ENCODE assay signal across 29 cellular contexts in genomic region chr2:68046224-68046623, GRCh38.
"Had no signal": no experiment of that assay in that cellular context is flagged by ENCODE, and none has a peak within 500 bp of the region (broad histone marks: within the 10 kb centered on the region; RNA-seq: fewer than 3 reads in every experiment).

No MANE protein-coding gene starts in this region.

- H3K4me3 Mint-ChIP-seq: activated CD4-positive, alpha-beta memory T cell treated with anti-CD3 and anti-CD28 coated beads, Interleukin-2, amount 10 ng/mL, durations not matched to agents 7 days and 5 days; activated CD4-positive, alpha-beta T cell treated with anti-CD3 and anti-CD28 coated beads, Interleukin-2, amount 10 ng/mL, durations not matched to agents 24 days and 14 days; activated T-cell treated with anti-CD3 and anti-CD28 coated beads, Interleukin-2, amount 50 U/mL, for 4 hours; dendritic cell treated with granulocyte-macrophage colony-stimulating factor and Interleukin-4, amounts not matched to agents 40 ng/mL and 50 ng/mL, for 4 days; immature natural killer cell; naive thymus-derived CD4-positive, alpha-beta T cell; neural crest cell; stimulated activated naive B cell treated with anti-CD40 and anti-IgM and Interleukin-4, amounts not matched to agents 10 μg/mL and 1 μg/mL and 100 μg/mL, for 72 hours had no signal

- H3K27me3 Mint-ChIP-seq: activated CD4-positive, alpha-beta memory T cell treated with anti-CD3 and anti-CD28 coated beads, Interleukin-2, amount 10 ng/mL, durations not matched to agents 7 days and 5 days; activated CD4-positive, alpha-beta T cell treated with anti-CD3 and anti-CD28 coated beads, Interleukin-2, amount 10 ng/mL, durations not matched to agents 24 days and 14 days; dendritic cell treated with granulocyte-macrophage colony-stimulating factor and Interleukin-4, amounts not matched to agents 40 ng/mL and 50 ng/mL, for 4 days; naive thymus-derived CD4-positive, alpha-beta T cell; stimulated activated naive B cell treated with anti-CD40 and anti-IgM and Interleukin-4, amounts not matched to agents 10 μg/mL and 1 μg/mL and 100 μg/mL, for 72 hours had no signal

- H3K27me3 ChIP-seq: breast epithelium, esophagus squamous epithelium, gastrocnemius medialis, pancreas, stomach, thyroid gland, upper lobe of left lung had no signal

- ATAC-seq: activated naive CD4-positive, alpha-beta T cell treated with anti-CD3 and anti-CD28 coated beads, Interleukin-2, amount 50 U/mL, for 72 hours; activated T-cell treated with anti-CD3 and anti-CD28 coated beads, Interleukin-2, amount 50 U/mL, for 4 hours; gastrocnemius medialis; naive thymus-derived CD4-positive, alpha-beta T cell; pancreas; stimulated activated naive B cell treated with anti-CD40 and anti-IgM and Interleukin-4, amounts not matched to agents 10 μg/mL and 1 μg/mL and 100 μg/mL, for 72 hours had no signal

- H3K27ac Mint-ChIP-seq: activated CD4-positive, alpha-beta memory T cell treated with anti-CD3 and anti-CD28 coated beads, Interleukin-2, amount 10 ng/mL, durations not matched to agents 7 days and 5 days; activated CD4-positive, alpha-beta T cell treated with anti-CD3 and anti-CD28 coated beads, Interleukin-2, amount 10 ng/mL, durations not matched to agents 24 days and 14 days; activated naive CD4-positive, alpha-beta T cell treated with anti-CD3 and anti-CD28 coated beads, Interleukin-2, amount 50 U/mL, for 72 hours; activated T-helper 2 cell treated with anti-CD3 and anti-CD28 coated beads, Interferon-gamma antibody, Interleukin-2, Interleukin-4, amounts not matched to agents 10 μg/mL and 5 μg/mL and 100 μg/mL, durations not matched to agents 14 hours and 24 hours and 36 hours; dendritic cell treated with granulocyte-macrophage colony-stimulating factor and Interleukin-4, amounts not matched to agents 40 ng/mL and 50 ng/mL, for 4 days; naive thymus-derived CD4-positive, alpha-beta T cell; stimulated activated naive B cell treated with anti-CD40 and anti-IgM and Interleukin-4, amounts not matched to agents 10 μg/mL and 1 μg/mL and 100 μg/mL, for 72 hours had no signal

- H3K9me3 ChIP-seq: breast epithelium, esophagus squamous epithelium, gastrocnemius medialis, left ventricle myocardium inferior, pancreas, prostate gland, stomach, thyroid gland, upper lobe of left lung had no signal

- H3K4me1 Mint-ChIP-seq: activated CD4-positive, alpha-beta memory T cell treated with anti-CD3 and anti-CD28 coated beads, Interleukin-2, amount 10 ng/mL, durations not matched to agents 7 days and 5 days; neural crest cell had no signal

- H3K36me3 ChIP-seq: breast epithelium, pancreas, prostate gland, thyroid gland had no signal

- H3K4me1 ChIP-seq: breast epithelium, esophagus squamous epithelium, thyroid gland, upper lobe of left lung had no signal

- DNase-seq: activated CD4-positive, alpha-beta memory T cell treated with anti-CD3 and anti-CD28 coated beads, Interleukin-2, amount 10 ng/mL, durations not matched to agents 7 days and 5 days; activated CD4-positive, alpha-beta T cell treated with anti-CD3 and anti-CD28 coated beads, Interleukin-2, amount 10 ng/mL, durations not matched to agents 24 days and 14 days; activated CD4-positive, CD25-positive, alpha-beta regulatory T cell treated with anti-CD3 and anti-CD28 coated beads, Interleukin-2, amount 50 U/mL, for 72 hours; activated CD8-positive, alpha-beta memory T cell treated with anti-CD3 and anti-CD28 coated beads, Interleukin-2, amount 50 U/mL, for 48 hours; activated T-cell treated with anti-CD3 and anti-CD28 coated beads, Interleukin-2, amount 50 U/mL, for 4 hours; central memory CD4-positive, alpha-beta T cell; effector CD4-positive, alpha-beta T cell; esophagus squamous epithelium; gastrocnemius medialis; hypothalamus; immature natural killer cell; left ventricle myocardium inferior; mammary epithelial cell; midbrain; naive thymus-derived CD4-positive, alpha-beta T cell; nucleus accumbens; pancreas; stimulated activated CD4-positive, alpha-beta T cell treated with anti-CD3 and anti-CD28 coated beads, Interleukin-15, amount 100 ng/mL, for 24 hours; stimulated activated CD4-positive, alpha-beta T cell treated with anti-CD3 and anti-CD28 coated beads, Interleukin-2, amount 100 ng/mL, for 24 hours; stimulated activated naive B cell treated with anti-CD40 and anti-IgM and Interleukin-4, amounts not matched to agents 10 μg/mL and 1 μg/mL and 100 μg/mL, for 72 hours; stomach; thyroid gland; upper lobe of left lung had no signal

- H3K9me3 Mint-ChIP-seq: activated CD4-positive, alpha-beta memory T cell treated with anti-CD3 and anti-CD28 coated beads, Interleukin-2, amount 10 ng/mL, durations not matched to agents 7 days and 5 days; activated CD4-positive, alpha-beta T cell treated with anti-CD3 and anti-CD28 coated beads, Interleukin-2, amount 10 ng/mL, durations not matched to agents 24 days and 14 days; activated naive CD4-positive, alpha-beta T cell treated with anti-CD3 and anti-CD28 coated beads, Interleukin-2, amount 50 U/mL, for 72 hours; activated T-cell treated with anti-CD3 and anti-CD28 coated beads, Interleukin-2, amount 50 U/mL, for 4 hours; activated T-helper 2 cell treated with anti-CD3 and anti-CD28 coated beads, Interferon-gamma antibody, Interleukin-2, Interleukin-4, amounts not matched to agents 10 μg/mL and 5 μg/mL and 100 μg/mL, durations not matched to agents 14 hours and 24 hours and 36 hours; dendritic cell treated with granulocyte-macrophage colony-stimulating factor and Interleukin-4, amounts not matched to agents 40 ng/mL and 50 ng/mL, for 4 days; immature natural killer cell; naive thymus-derived CD4-positive, alpha-beta T cell; neural crest cell; stimulated activated naive B cell treated with anti-CD40 and anti-IgM and Interleukin-4, amounts not matched to agents 10 μg/mL and 1 μg/mL and 100 μg/mL, for 72 hours had no signal

- H3K27ac ChIP-seq: breast epithelium, esophagus squamous epithelium, gastrocnemius medialis, left ventricle myocardium inferior, pancreas, thyroid gland, upper lobe of left lung had no signal

- H3K4me3 ChIP-seq: breast epithelium, esophagus squamous epithelium, gastrocnemius medialis, left ventricle myocardium inferior, pancreas, prostate gland, stomach, thyroid gland, upper lobe of left lung had no signal

- H3K36me3 Mint-ChIP-seq: activated naive CD4-positive, alpha-beta T cell treated with anti-CD3 and anti-CD28 coated beads, Interleukin-2, amount 50 U/mL, for 72 hours had no signal
